In genomic region chr1:208682664-208683013, GRCh38 we compare ENCODE assay signal across 1 cellular context.
TF ChIP-seq lines count a peak whose summit lies in the region.

No MANE protein-coding gene starts in this region.

TF ChIP-seq in HEK293, 187 proteins besides CTCF, POLR2A, EP300 and RAD21 (continued from another document):
- TF ChIP-seq PRDM6 (tag by site-specific recombination; IDR thresholded peaks at IDR 0.05) = peak; percentile 74
- TF ChIP-seq OSR2 (tag by site-specific recombination; IDR thresholded peaks at IDR 0.05) = peak; percentile 4; the same call in 1 of the 2 replicates
